Comparison of ENCODE assay signal across 22 cellular contexts in genomic region chr4:94582517-94582916, GRCh38.
A peak's percentile ranks its signal among the peaks of the same experiment; 100 is the strongest.
DNase-seq lines count a peak whose midpoint lies in the region; ATAC-seq and TF ChIP-seq lines count a peak whose summit lies in the region.
"Had no signal": no experiment of that assay in that cellular context is flagged by ENCODE, and none has a peak within 500 bp of the region (broad histone marks: within the 10 kb centered on the region; RNA-seq: fewer than 3 reads in every experiment).

No MANE protein-coding gene starts in this region.

- no peak for TF ChIP-seq CTCF in left ventricle myocardium inferior (IDR thresholded peaks at IDR 0.05; ENCODE audit: borderline replicate concordance)
- no peak for TF ChIP-seq CTCF in brain microvascular endothelial cell (IDR thresholded peaks at IDR 0.05; ENCODE audit: low read depth, low read length, missing control alignments)

- H2BK15ac ChIP-seq in mesenchymal stem cell (ENCODE audit: low read depth, poor library complexity, severe bottlenecking) = no peak overlapping the region

- H3K79me1 ChIP-seq in mesenchymal stem cell (replicated peaks; ENCODE audit: low read length, poor library complexity, severe bottlenecking) = peaks cover 6% of the 10 kb centered on the region

- no peaks in the 10 kb centered on the region for H3K4me1 Mint-ChIP-seq in activated CD4-positive, alpha-beta T cell treated with anti-CD3 and anti-CD28 coated beads, Interleukin-2, amount 10 ng/mL, durations not matched to agents 7 days and 5 days
- H3K4me1 Mint-ChIP-seq: activated naive CD8-positive, alpha-beta T cell treated with anti-CD3 and anti-CD28 coated beads, Interleukin-2, amount 10 ng/mL, durations not matched to agents 7 days and 5 days; B cell had no signal

- no peak overlapping the region for H3K9ac ChIP-seq in mesenchymal stem cell (ENCODE audit: low read length)

- no peak overlapping the region for H2BK12ac ChIP-seq in mesenchymal stem cell (ENCODE audit: low read length in 2 of 2)

- H3K23ac ChIP-seq in mesenchymal stem cell (ENCODE audit: low read length in 2 of 2) = no peak overlapping the region

- ATAC-seq in right cardiac atrium = no peak
- no peak for ATAC-seq in GM19328 (IDR thresholded peaks at IDR 0.05; ENCODE audit: unreplicated experiment)
- ATAC-seq: stimulated activated naive CD8-positive, alpha-beta T cell treated with anti-CD3 and anti-CD28 coated beads, Interleukin-15, Interleukin-2, amounts not matched to agents 100 U/mL and 50 U/mL, for 24 hours had no signal

- no peak overlapping the region for H4K8ac ChIP-seq in mesenchymal stem cell (ENCODE audit: low read length)

- no peak overlapping the region for H2AFZ ChIP-seq in mesenchymal stem cell (ENCODE audit: low read depth, low read length)

- H3K14ac ChIP-seq in mesenchymal stem cell (ENCODE audit: low read length in 2 of 2) = no peak overlapping the region

- H4K91ac ChIP-seq in mesenchymal stem cell (ENCODE audit: low read length) = no peak overlapping the region

- no peaks in the 10 kb centered on the region for H3K9me3 Mint-ChIP-seq in activated CD4-positive, alpha-beta T cell treated with anti-CD3 and anti-CD28 coated beads, Interleukin-2, amount 10 ng/mL, durations not matched to agents 7 days and 5 days
- H3K9me3 Mint-ChIP-seq: activated naive CD8-positive, alpha-beta T cell treated with anti-CD3 and anti-CD28 coated beads, Interleukin-2, amount 10 ng/mL, durations not matched to agents 7 days and 5 days; T-helper 1 cell treated with Interleukin-12 subunit alpha and Interleukin-12 subunit beta and Interleukin-4 antibody, amounts not matched to agents 30 μg/mL and 1 μg/mL, for 36 hours had no signal

- H2AK5ac ChIP-seq in mesenchymal stem cell (ENCODE audit: low read length, severe bottlenecking) = no peak overlapping the region

- H3K36me3 Mint-ChIP-seq in activated CD4-positive, alpha-beta T cell treated with anti-CD3 and anti-CD28 coated beads, Interleukin-2, amount 10 ng/mL, durations not matched to agents 7 days and 5 days (ENCODE audit: low read depth) = no peaks in the 10 kb centered on the region
- H3K36me3 Mint-ChIP-seq: activated naive CD8-positive, alpha-beta T cell treated with anti-CD3 and anti-CD28 coated beads, Interleukin-2, amount 10 ng/mL, durations not matched to agents 7 days and 5 days had no signal

- no peak overlapping the region for H3K4me2 ChIP-seq in mesenchymal stem cell (ENCODE audit: low read length, poor library complexity, severe bottlenecking)

- CTCF ChIA-PET in activated CD4-positive, alpha-beta T cell treated with anti-CD3 and anti-CD28 coated beads, Interleukin-2, amount 10 ng/mL, durations not matched to agents 7 days and 5 days (lab: Charles Lee) = no interaction called here

- no peaks in the 10 kb centered on the region for H3K9me3 ChIP-seq in left ventricle myocardium inferior (replicated peaks)
- no peaks in the 10 kb centered on the region for H3K9me3 ChIP-seq in right cardiac atrium (ENCODE audit: control insufficient read depth, low read length)
- H3K9me3 ChIP-seq in mesenchymal stem cell (ENCODE audit: control insufficient read depth, low read length) = no peaks in the 10 kb centered on the region
- H3K9me3 ChIP-seq: prostate gland had no signal

- no peak overlapping the region for H3K4me3 Mint-ChIP-seq in activated CD4-positive, alpha-beta T cell treated with anti-CD3 and anti-CD28 coated beads, Interleukin-2, amount 10 ng/mL, durations not matched to agents 7 days and 5 days
- H3K4me3 Mint-ChIP-seq: activated naive CD8-positive, alpha-beta T cell treated with anti-CD3 and anti-CD28 coated beads, Interleukin-2, amount 10 ng/mL, durations not matched to agents 7 days and 5 days; B cell; T-helper 1 cell treated with Interleukin-12 subunit alpha and Interleukin-12 subunit beta and Interleukin-4 antibody, amounts not matched to agents 30 μg/mL and 1 μg/mL, for 36 hours had no signal

- H3K4me3 ChIP-seq in left ventricle myocardium inferior = no peak overlapping the region
- H3K4me3 ChIP-seq in right cardiac atrium (ENCODE audit: low read length) = no peak overlapping the region
- no peak overlapping the region for H3K4me3 ChIP-seq in brain microvascular endothelial cell (ENCODE audit: low read depth, low read length)
- H3K4me3 ChIP-seq in mesenchymal stem cell (ENCODE audit: insufficient read depth in 1 of 2, low read depth in 1 of 2, low read length in 2 of 2) = no peak overlapping the region
- H3K4me3 ChIP-seq: prostate gland had no signal

- in situ Hi-C loops in brain microvascular endothelial cell (cut with HindIII; ENCODE audit: low pct_ligation_motif_present, low sequenced_read_pairs) = no loop called here

- H3K27ac ChIP-seq in left ventricle myocardium inferior (replicated peaks) (peak overlapping the region; percentile 1), right cardiac atrium (ENCODE audit: low read length) (no peak overlapping the region), brain microvascular endothelial cell (peak overlapping the region; percentile 50), mesenchymal stem cell (ENCODE audit: low read length, poor library complexity, severe bottlenecking) (no peak overlapping the region)
- H3K27ac ChIP-seq: epithelial cell of prostate, prostate gland had no signal

- whole genome bisulfite sequencing in right cardiac atrium = 73% methylated on average over 2 of the region's 2 CpGs
- WGBS in mesenchymal stem cell = 54% methylated on average over 2 of the region's 2 CpGs

- POLR2A ChIA-PET in activated CD4-positive, alpha-beta T cell treated with anti-CD3 and anti-CD28 coated beads, Interleukin-2, amount 10 ng/mL, durations not matched to agents 7 days and 5 days (lab: Charles Lee) = no interaction called here

- H3K27ac Mint-ChIP-seq in activated CD4-positive, alpha-beta T cell treated with anti-CD3 and anti-CD28 coated beads, Interleukin-2, amount 10 ng/mL, durations not matched to agents 7 days and 5 days = no peak overlapping the region
- H3K27ac Mint-ChIP-seq: activated naive CD8-positive, alpha-beta T cell treated with anti-CD3 and anti-CD28 coated beads, Interleukin-2, amount 10 ng/mL, durations not matched to agents 7 days and 5 days; B cell; T-helper 1 cell treated with Interleukin-12 subunit alpha and Interleukin-12 subunit beta and Interleukin-4 antibody, amounts not matched to agents 30 μg/mL and 1 μg/mL, for 36 hours had no signal

- H3K36me3 ChIP-seq in left ventricle myocardium inferior (peaks cover 50% of the 10 kb centered on the region), brain microvascular endothelial cell (replicated peaks) (peaks cover 19% of the 10 kb centered on the region), mesenchymal stem cell (ENCODE audit: control insufficient read depth in 1 of 2, insufficient read depth in 2 of 2, low read depth in 1 of 2, low read length in 2 of 2) (peaks cover 6 to 26% of the 10 kb centered on the region in 2 experiments)
- H3K36me3 ChIP-seq: prostate gland had no signal

- H2BK5ac ChIP-seq in mesenchymal stem cell (ENCODE audit: low read depth, low read length, poor library complexity, severe bottlenecking) = no peak overlapping the region

- H3K4me1 ChIP-seq in left ventricle myocardium inferior (peaks cover 72% of the 10 kb centered on the region), right cardiac atrium (ENCODE audit: control insufficient read depth, insufficient read depth, low read length) (no peaks in the 10 kb centered on the region), mesenchymal stem cell (ENCODE audit: control insufficient read depth, insufficient read depth, low read depth, low read length) (no peaks in the 10 kb centered on the region)
- H3K4me1 ChIP-seq: prostate gland had no signal

- H3K4ac ChIP-seq in mesenchymal stem cell (ENCODE audit: low read depth in 1 of 2, low read length in 2 of 2) = no peak overlapping the region

- H3K27me3 ChIP-seq in left ventricle myocardium inferior (ENCODE audit: low read depth) = no peaks in the 10 kb centered on the region
- H3K27me3 ChIP-seq in right cardiac atrium (ENCODE audit: control insufficient read depth, insufficient read depth) = no peaks in the 10 kb centered on the region
- no peaks in the 10 kb centered on the region for H3K27me3 ChIP-seq in brain microvascular endothelial cell (replicated peaks)
- H3K27me3 ChIP-seq in mesenchymal stem cell (ENCODE audit: control insufficient read depth in 1 of 2, insufficient read depth in 1 of 2, low read length in 2 of 2) = no peaks in the 10 kb centered on the region

- intact Hi-C loops in left ventricle myocardium inferior (cut with micrococcal nuclease) (no loop called here), right cardiac atrium (cut with DNase I) (no loop called here)

- no peak overlapping the region for H2BK120ac ChIP-seq in mesenchymal stem cell (ENCODE audit: low read depth, low read length)

- no peak overlapping the region for H3K18ac ChIP-seq in mesenchymal stem cell (ENCODE audit: low read depth in 1 of 2, low read length in 2 of 2)

- no peak for DNase-seq in left ventricle myocardium inferior
- no peak for DNase-seq in right cardiac atrium
- no peak for DNase-seq in brain microvascular endothelial cell
- peak; percentile 56 for DNase-seq in mesenchymal stem cell
- DNase-seq in activated CD4-positive, alpha-beta T cell treated with anti-CD3 and anti-CD28 coated beads, Interleukin-2, amount 10 ng/mL, durations not matched to agents 7 days and 5 days = no peak
- no peak for DNase-seq in KG1 (lab: John Stamatoyannopoulos, UW)
- no peak for DNase-seq in RPMI8226
- DNase-seq: activated CD8-positive, alpha-beta memory T cell treated with anti-CD3 and anti-CD28 coated beads for 24 hours; activated effector memory CD4-positive, alpha-beta T cell treated with anti-CD3 and anti-CD28 coated beads, Interleukin-2, amount 50 U/mL, for 16 hours; activated naive CD8-positive, alpha-beta T cell treated with anti-CD3 and anti-CD28 coated beads, Interleukin-2, amount 10 ng/mL, durations not matched to agents 7 days and 5 days; DMS53; H7; head of caudate nucleus; NCI-H1436 treated with DMSO at 0.1 percent for 48 hours; NCI-H2107; NCI-H774; stimulated activated naive CD8-positive, alpha-beta T cell treated with anti-CD3 and anti-CD28 coated beads, Interleukin-15, Interleukin-2, amounts not matched to agents 100 U/mL and 50 U/mL, for 24 hours had no signal

- H3K27me3 Mint-ChIP-seq in activated CD4-positive, alpha-beta T cell treated with anti-CD3 and anti-CD28 coated beads, Interleukin-2, amount 10 ng/mL, durations not matched to agents 7 days and 5 days = no peaks in the 10 kb centered on the region
- H3K27me3 Mint-ChIP-seq: activated naive CD8-positive, alpha-beta T cell treated with anti-CD3 and anti-CD28 coated beads, Interleukin-2, amount 10 ng/mL, durations not matched to agents 7 days and 5 days; B cell had no signal

Comparison
In these comparisons a context has a peak if more than half of its experiments do, and no peak if none do; other contexts are left out.
1. H3K27ac ChIP-seq: peak in left ventricle myocardium inferior (single experiment) and brain microvascular endothelial cell (single experiment); none in right cardiac atrium (single experiment) and mesenchymal stem cell (single experiment).